Comparison of ENCODE assay signal across 10 cellular contexts in the genomic region with DNA sequence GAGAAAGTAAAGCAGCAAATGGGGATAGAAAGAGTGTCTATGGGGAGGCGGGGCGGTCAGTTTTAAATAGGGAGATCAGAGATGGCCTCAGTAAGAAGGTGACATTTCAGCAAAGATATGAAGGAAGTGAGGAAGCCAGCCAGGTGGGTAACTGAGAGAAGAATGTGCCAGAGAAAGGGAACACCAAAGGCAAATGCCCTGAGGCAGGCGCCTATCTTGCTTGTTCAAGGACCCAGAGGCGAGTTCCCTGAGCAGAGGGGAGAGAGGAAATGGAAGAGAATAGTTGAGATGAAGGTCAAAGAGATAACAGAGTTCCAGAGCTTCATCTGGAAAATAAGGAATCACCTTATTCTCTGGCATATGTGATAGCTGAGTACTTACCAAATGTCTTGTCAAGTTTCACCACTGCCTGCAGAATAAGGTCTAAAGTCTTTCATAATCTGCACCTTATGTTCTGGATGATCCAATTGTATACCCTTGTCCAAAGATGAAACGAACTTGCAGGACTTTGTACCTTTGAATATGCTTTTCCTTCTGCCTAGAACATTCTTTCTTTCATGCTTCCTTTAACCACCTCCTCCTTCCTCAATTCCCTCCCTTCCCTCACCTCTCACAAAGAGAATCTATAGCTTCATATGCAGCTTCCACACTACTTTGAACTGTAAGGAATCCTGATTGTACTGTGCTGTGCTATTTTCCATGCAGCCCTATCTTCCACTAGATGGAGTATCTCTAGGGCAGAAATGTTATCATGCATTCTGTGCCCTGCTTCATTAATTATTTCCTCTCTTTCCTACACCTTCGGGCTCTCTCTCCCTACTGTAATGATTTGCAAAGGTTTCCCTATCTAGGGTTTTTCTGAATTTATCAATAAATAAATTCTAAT. TPM values are rescaled to one million over a fixed set of nuclear protein-coding genes. Genes with fewer than 3 reads are reported as not detected.
A peak's percentile ranks its signal among the peaks of the same experiment; 100 is the strongest.
DNase-seq lines count a peak whose midpoint lies in the region; ATAC-seq and TF ChIP-seq lines count a peak whose summit lies in the region.
"Had no signal": no experiment of that assay in that cellular context is flagged by ENCODE, and none has a peak within 500 bp of the region (broad histone marks: within the 10 kb centered on the region; RNA-seq: fewer than 3 reads in every experiment).

No MANE protein-coding gene starts in this region.

- peak overlapping the region; percentile 76 for H3K27ac Mint-ChIP-seq in activated CD8-positive, alpha-beta memory T cell treated with anti-CD3 and anti-CD28 coated beads, Interleukin-2, amount 10 ng/mL, durations not matched to agents 7 days and 5 days
- H3K27ac Mint-ChIP-seq: activated naive CD4-positive, alpha-beta T cell treated with anti-CD3 and anti-CD28 coated beads for 36 hours had no signal

- no peaks in the 10 kb centered on the region for H3K9me3 Mint-ChIP-seq in activated CD8-positive, alpha-beta memory T cell treated with anti-CD3 and anti-CD28 coated beads, Interleukin-2, amount 10 ng/mL, durations not matched to agents 7 days and 5 days (ENCODE audit: low read depth)
- H3K9me3 Mint-ChIP-seq: activated naive CD4-positive, alpha-beta T cell treated with anti-CD3 and anti-CD28 coated beads for 36 hours had no signal

- peaks cover 0 to 55% (median 17%) of the 10 kb centered on the region in 6 donors for H3K36me3 ChIP-seq in spleen

- DNase-seq in activated CD8-positive, alpha-beta memory T cell treated with anti-CD3 and anti-CD28 coated beads, Interleukin-2, amount 10 ng/mL, durations not matched to agents 7 days and 5 days: no peak
- DNase-seq in activated CD8-positive, alpha-beta memory T cell treated with anti-CD3 and anti-CD28 coated beads for 24 hours: no peak
- DNase-seq in glomerular visceral epithelial cell (ENCODE audit: extremely low spot score) (peak; percentile 16), spleen (no peak), substantia nigra (lab: John Stamatoyannopoulos, UW) (no peak), DMS153 (lab: John Stamatoyannopoulos, UW) (no peak), NCI-H2227 treated with DMSO at 0.1 percent for 48 hours (lab: John Stamatoyannopoulos, UW) (no peak)
- DNase-seq: activated naive CD4-positive, alpha-beta T cell treated with anti-CD3 and anti-CD28 coated beads for 36 hours had no signal

- peaks cover 53% of the 10 kb centered on the region for H3K36me3 Mint-ChIP-seq in activated CD8-positive, alpha-beta memory T cell treated with anti-CD3 and anti-CD28 coated beads, Interleukin-2, amount 10 ng/mL, durations not matched to agents 7 days and 5 days

- no peak for TF ChIP-seq POLR2A in spleen (IDR thresholded peaks at IDR 0.05)

- H3K27me3 ChIP-seq in spleen (replicated peaks in 1 of 7): no peaks in the 10 kb centered on the region

- no peak for ATAC-seq in activated CD8-positive, alpha-beta memory T cell treated with anti-CD3 and anti-CD28 coated beads, Interleukin-2, amount 10 ng/mL, durations not matched to agents 7 days and 5 days

- H3K27ac ChIP-seq in VCaP: no peak overlapping the region
- no peak overlapping the region for H3K27ac ChIP-seq in spleen
- no peak overlapping the region for H3K27ac ChIP-seq in substantia nigra (ENCODE audit: low read depth, low read length, poor library complexity, severe bottlenecking)

- peak; percentile 86 for TF ChIP-seq CTCF in VCaP (conservative IDR thresholded peaks at IDR 0.05)
- peak in 6 of 11 experiments; percentile 12 to 30 (median 18) for TF ChIP-seq CTCF in spleen (IDR thresholded peaks at IDR 0.05 in 8 of 11, conservative IDR thresholded peaks at IDR 0.05 in 3 of 11)

- peaks cover 59% of the 10 kb centered on the region for H3K4me1 Mint-ChIP-seq in activated CD8-positive, alpha-beta memory T cell treated with anti-CD3 and anti-CD28 coated beads, Interleukin-2, amount 10 ng/mL, durations not matched to agents 7 days and 5 days

- H3K4me1 ChIP-seq in spleen: peaks cover 0 to 42% (median 13%) of the 10 kb centered on the region in 6 donors

- intact Hi-C loops in spleen (cut with DNase I; ENCODE audit: low total_unique reads): no loop called here

- H3K4me3 ChIP-seq in spleen: no peak overlapping the region

- 74 to 80% (median 76%) methylated on average over 6 of the region's 6 CpGs for WGBS in spleen, 5 donors

- H3K27me3 Mint-ChIP-seq in activated CD8-positive, alpha-beta memory T cell treated with anti-CD3 and anti-CD28 coated beads, Interleukin-2, amount 10 ng/mL, durations not matched to agents 7 days and 5 days: no peaks in the 10 kb centered on the region

- peak overlapping the region; percentile 7 for H3K4me3 Mint-ChIP-seq in activated CD8-positive, alpha-beta memory T cell treated with anti-CD3 and anti-CD28 coated beads, Interleukin-2, amount 10 ng/mL, durations not matched to agents 7 days and 5 days
- H3K4me3 Mint-ChIP-seq: activated naive CD4-positive, alpha-beta T cell treated with anti-CD3 and anti-CD28 coated beads for 36 hours had no signal

- CTCF ChIA-PET in activated CD8-positive, alpha-beta memory T cell treated with anti-CD3 and anti-CD28 coated beads, Interleukin-2, amount 10 ng/mL, durations not matched to agents 7 days and 5 days (lab: Charles Lee): interaction anchor here (0.9 to 10.1 kb wide), 6 partner anchors 12 to 47 kb away, joined by 4 to 186 read pairs (median 30); a partner anchor contains a TSS

- H3K9me3 ChIP-seq in spleen: no peaks in the 10 kb centered on the region

RNA-seq across cellular contexts. Expression of a gene that starts 38.5 kb away (rescaled TPM):
- total RNA-seq in activated CD8-positive, alpha-beta memory T cell treated with anti-CD3 and anti-CD28 coated beads, Interleukin-2, amount 10 ng/mL, durations not matched to agents 7 days and 5 days: 100 to 1,000 TPM; 111 to 156 TPM
- 10 to 100 TPM; 40.3 to 90.8 (median 49.9) TPM for total RNA-seq in spleen
- 10 to 100 TPM in 2 of 3 donors, 1 to 10 TPM in 1; 9.3 to 14.3 (median 12.6) TPM for polyA plus RNA-seq in spleen

RNA-seq across cellular contexts. Expression of a gene that starts 53.0 kb away (rescaled TPM):
- total RNA-seq in activated CD8-positive, alpha-beta memory T cell treated with anti-CD3 and anti-CD28 coated beads, Interleukin-2, amount 10 ng/mL, durations not matched to agents 7 days and 5 days: 1 to 10 TPM in 1 of 2 experiments, under 1 TPM in 1; 0.93 to 2.0 TPM
- total RNA-seq in spleen: 1 to 10 TPM in 2 of 7 donors, under 1 TPM in 5; 0.23 to 3.5 (median 0.39) TPM
- polyA plus RNA-seq in spleen: under 1 TPM; 0.23 to 0.64 (median 0.48) TPM
- total RNA-seq: activated naive CD4-positive, alpha-beta T cell treated with anti-CD3 and anti-CD28 coated beads for 36 hours; Daoy had no signal
